In genomic region chr7:132353902-132354301, GRCh38 we compare ENCODE assay signal across 1 cellular context.
A peak's percentile ranks its signal among the peaks of the same experiment; 100 is the strongest.
TF ChIP-seq lines count a peak whose summit lies in the region.

No MANE protein-coding gene starts in this region.

TF ChIP-seq in HEK293, 187 proteins besides CTCF, POLR2A, EP300 and RAD21 (continued from another document):
- TF ChIP-seq PRDM2 (tag by site-specific recombination; IDR thresholded peaks at IDR 0.05; ENCODE audit: borderline replicate concordance), result no peak
- peak; percentile 69; the same call in 1 of the 2 replicates for TF ChIP-seq ZIC2 (tag by site-specific recombination; IDR thresholded peaks at IDR 0.05)
- TF ChIP-seq ZNF398 (tag by site-specific recombination; IDR thresholded peaks at IDR 0.05), result no peak
- no peak for TF ChIP-seq ZNF266 (tag by site-specific recombination; IDR thresholded peaks at IDR 0.05; ENCODE audit: low read depth)
- TF ChIP-seq ZNF621 (tag by site-specific recombination; IDR thresholded peaks at IDR 0.05), result no peak
- TF ChIP-seq ZSCAN18 (tag by site-specific recombination; IDR thresholded peaks at IDR 0.05), result no peak
- no peak for TF ChIP-seq ZBTB17 (tag by site-specific recombination; IDR thresholded peaks at IDR 0.05)
- TF ChIP-seq GFI1B (tag by site-specific recombination; IDR thresholded peaks at IDR 0.05), result no peak
- TF ChIP-seq ZNF37A (tag by site-specific recombination; IDR thresholded peaks at IDR 0.05), result no peak
- peak; percentile 92 for TF ChIP-seq GLIS1 (tag by site-specific recombination; IDR thresholded peaks at IDR 0.05)
- no peak for TF ChIP-seq ZNF324 (tag by site-specific recombination; IDR thresholded peaks at IDR 0.05)
- no peak for TF ChIP-seq YY1 (tag by site-specific recombination; IDR thresholded peaks at IDR 0.05)
